7 cellular contexts compared by ENCODE assay signal in genomic region chr19:56314018-56314583, GRCh38. TPM values are rescaled to one million over a fixed set of nuclear protein-coding genes. Genes with fewer than 3 reads are reported as not detected.
DNase-seq lines count a peak whose midpoint lies in the region; ATAC-seq, FAIRE-seq and TF ChIP-seq lines count a peak whose summit lies in the region.

No MANE protein-coding gene starts in this region.

- TF ChIP-seq POLR2A in GM12891 (IDR thresholded peaks at IDR 0.05; ENCODE audit: low read depth, low read length) (peak; percentile 11; the same call in 1 of the 2 replicates), heart left ventricle (IDR thresholded peaks at IDR 0.05) (no peak), sigmoid colon (IDR thresholded peaks at IDR 0.05) (no peak)

- peak overlapping the region; percentile 96 for H3K27ac ChIP-seq in VCaP
- peak overlapping the region; percentile 88 to 99 (median 96) for H3K27ac ChIP-seq in heart left ventricle
- peak overlapping the region; percentile 94 to 97 (median 95) for H3K27ac ChIP-seq in sigmoid colon

- TF ChIP-seq EP300 in sigmoid colon (IDR thresholded peaks at IDR 0.05): no peak

- FAIRE-seq in GM12891 (lab: Jason Lieb, UNC): no peak

- no peak for DNase-seq in GM12891 (ENCODE audit: insufficient read length, low spot score)
- DNase-seq in heart left ventricle: no peak
- no peak for DNase-seq in sigmoid colon
- no peak for DNase-seq in GM10248 (ENCODE audit: extremely low spot score)
- DNase-seq in mucosa of gallbladder (ENCODE audit: low spot score): no peak

- TF ChIP-seq CTCF in VCaP (conservative IDR thresholded peaks at IDR 0.05) (no peak), heart left ventricle (IDR thresholded peaks at IDR 0.05) (no peak), sigmoid colon (IDR thresholded peaks at IDR 0.05) (no peak), GM10248 (IDR thresholded peaks at IDR 0.05; ENCODE audit: control extremely low read depth, extremely low read depth, low read depth, missing control alignments) (no peak)

- peak; percentile 8 for ATAC-seq in HG03135 (IDR thresholded peaks at IDR 0.05; ENCODE audit: unreplicated experiment)
- peak in 1 of 4 donors; percentile 2 for ATAC-seq in heart left ventricle

- CTCF ChIA-PET in GM10248 (lab: Yijun Ruan, JAX): interaction anchor here (0.5 to 3.5 kb wide), 6 partner anchors 12 to 61 kb away, joined by 3 to 26 read pairs (median 4); no protein-coding TSS in a partner anchor

- POLR2A ChIA-PET in GM10248 (lab: Yijun Ruan, JAX): interaction anchor here (0.6 to 0.7 kb wide), 5 partner anchors 16 to 673 kb away, joined by 3 to 7 read pairs (median 4); partner anchors contain the start of gene ZNF580

- H3K4me3 ChIP-seq in heart left ventricle (peak overlapping the region; percentile 50 to 88 (median 70)), sigmoid colon (peak overlapping the region; percentile 47 to 76 (median 68))

- H3K27me3 ChIP-seq in heart left ventricle (no peaks in the 10 kb centered on the region), sigmoid colon (no peaks in the 10 kb centered on the region)

- peaks cover 0 to 42% (median 18%) of the 10 kb centered on the region in 12 donors for H3K4me1 ChIP-seq in heart left ventricle
- H3K4me1 ChIP-seq in sigmoid colon: peaks cover 0 to 18% (median 11%) of the 10 kb centered on the region in 4 donors

- H3K9me3 ChIP-seq in heart left ventricle: no peaks in the 10 kb centered on the region
- H3K9me3 ChIP-seq in sigmoid colon: no peaks in the 10 kb centered on the region

- intact Hi-C loops in heart left ventricle (cut with DNase I): loop anchor here in 3 of 10 donors (1.0 to 2.0 kb wide), 3 partner anchors 55 to 193 kb away; partner anchors contain the start of genes ZNF582 (in 1 of the 3) and ZNF787 (in 1 of the 3)
- intact Hi-C loops in sigmoid colon (cut with DNase I): loop anchor here (5.0 to 10.0 kb wide), 2 partner anchors 172 to 239 kb away; partner anchors contain the start of gene ZNF444

- H3K36me3 ChIP-seq in heart left ventricle (peaks cover 0 to 27% (median 8%) of the 10 kb centered on the region in 9 donors), sigmoid colon (peaks cover 0 to 12% (median 0%) of the 10 kb centered on the region in 4 donors)

- 0 to 1% (median 0%) methylated on average over 16 to 22 of the region's 22 CpGs for WGBS in heart left ventricle, 4 donors
- WGBS in sigmoid colon, 2 donors: 0 to 1% methylated on average over 22 of the region's 22 CpGs

TF ChIP-seq in GM12891, 5 proteins besides CTCF, POLR2A, EP300 and RAD21:
- TF ChIP-seq POU2F2 (IDR thresholded peaks at IDR 0.05; ENCODE audit: low read depth, low read length): no peak
- TF ChIP-seq TAF1 (IDR thresholded peaks at IDR 0.05; ENCODE audit: low read depth, low read length): no peak
- TF ChIP-seq SPI1 (IDR thresholded peaks at IDR 0.05; ENCODE audit: low read depth, low read length): no peak
- no peak for TF ChIP-seq PAX5 (IDR thresholded peaks at IDR 0.05; ENCODE audit: insufficient read depth, low read length, severe bottlenecking)
- TF ChIP-seq POLR2AphosphoS5 (IDR thresholded peaks at IDR 0.05; ENCODE audit: low read depth, low read length): no peak

RNA-seq across cellular contexts. Expression of gene ZSCAN5A, which starts 0.5 kb away (rescaled TPM):
- polyA plus RNA-seq in GM12891 (2012; ENCODE audit: low read depth, missing spikeins): 5.6 TPM
- total RNA-seq in heart left ventricle (10 to 100 TPM in 7 of 9 donors, 1 to 10 TPM in 2; 3.3 to 26.6 (median 18.1) TPM), sigmoid colon (1 to 10 TPM; 4.3 to 5.8 (median 5.4) TPM), mucosa of gallbladder (10.7 TPM)
- polyA plus RNA-seq in heart left ventricle (10 to 100 TPM; 15.5 to 17.6 TPM), sigmoid colon (1 to 10 TPM; 5.1 to 7.2 (median 5.4) TPM)

RNA-seq across cellular contexts. Expression of gene EDDM13, which starts 41.6 kb away (rescaled TPM):
- polyA plus RNA-seq in GM12891 (2012; ENCODE audit: low read depth, missing spikeins): not detected
- total RNA-seq in heart left ventricle (not detected), sigmoid colon (not detected), mucosa of gallbladder (not detected)
- polyA plus RNA-seq in heart left ventricle (under 1 TPM in 1 of 2 donors, not detected in 1; 0.42 TPM), sigmoid colon (10 to 100 TPM in 1 of 3 donors, under 1 TPM in 1, not detected in 1; 0.32 to 10.8 TPM)
